8 cellular contexts compared by ENCODE assay signal in the genomic region with DNA sequence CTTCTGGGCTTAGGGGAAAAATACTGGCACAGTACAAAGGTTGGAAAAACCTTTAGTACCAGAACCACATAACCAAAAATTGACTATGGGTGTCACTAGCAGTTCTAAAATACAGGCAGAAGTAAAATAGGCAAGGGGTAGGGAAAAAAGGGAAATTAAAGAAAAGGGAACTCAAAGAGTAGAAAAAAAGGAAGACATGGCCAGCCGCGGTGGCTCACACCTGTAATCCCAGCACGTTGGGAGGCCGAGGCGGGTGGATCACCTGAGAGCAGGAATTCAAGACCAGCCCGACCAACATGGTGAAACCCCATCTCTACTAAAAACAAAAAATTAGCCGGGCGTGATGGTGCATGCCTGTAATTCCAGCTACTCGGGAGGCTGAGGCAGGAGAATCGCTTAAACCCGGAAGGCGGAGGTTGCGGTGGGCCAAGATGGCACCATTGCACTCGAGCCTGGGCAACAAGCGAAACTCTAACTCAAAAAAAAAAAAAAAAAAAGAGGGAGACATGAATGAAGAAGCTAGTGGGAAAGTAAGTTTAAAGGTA. TPM values are rescaled to one million over a fixed set of nuclear protein-coding genes. Genes with fewer than 3 reads are reported as not detected.
A peak's percentile ranks its signal among the peaks of the same experiment; 100 is the strongest.
DNase-seq lines count a peak whose midpoint lies in the region; ATAC-seq, FAIRE-seq and TF ChIP-seq lines count a peak whose summit lies in the region.
"Not testable (repeated sequence)": the region's sequence is repeated elsewhere in the genome, so short reads cannot be mapped to it uniquely, and the experiment has no call there.

No MANE protein-coding gene starts in this region.

- H4K5ac ChIP-seq in H9 (ENCODE audit: insufficient read length, low read depth, low read length), result not testable (repeated sequence)

- H3T11ph ChIP-seq in H9 (ENCODE audit: low read length), result not testable (repeated sequence)

- POLR2A ChIA-PET in A549 (lab: Yijun Ruan, JAX), result interaction anchor here (0.5 to 0.6 kb wide), 4 partner anchors 15 to 98 kb away, joined by 3 to 6 read pairs (median 3); partner anchors contain the start of genes NIT1 and PFDN2
- POLR2A ChIA-PET in OCI-LY7 (lab: Charles Lee), result interaction anchor here (0.7 kb wide), 1 partner anchor 200 kb away, joined by 4 read pairs; no protein-coding TSS in a partner anchor

- peaks cover 38% of the 10 kb centered on the region for H3K79me2 ChIP-seq in H9 (ENCODE audit: insufficient read depth, low read length)
- not testable (repeated sequence) for H3K79me2 ChIP-seq in OCI-LY7 (ENCODE audit: insufficient read depth, low read depth, low read length)

- H3K4ac ChIP-seq in H9 (ENCODE audit: low read depth, low read length), result not testable (repeated sequence)

- H3K18ac ChIP-seq in H9 (ENCODE audit: insufficient read length, low read depth, low read length), result not testable (repeated sequence)

- not testable (repeated sequence) for H4K20me1 ChIP-seq in H9 (ENCODE audit: control insufficient read depth, insufficient read depth, insufficient read length); OCI-LY7 (ENCODE audit: insufficient read depth, low read length)

- DNase-seq in A549 (ENCODE audit: low read depth in 1 of 2, low spot score in 1 of 2); H9; OCI-LY7 (ENCODE audit: low spot score); activated T-cell treated with anti-CD3 and anti-CD28 coated beads, Interleukin-2, amount 50 U/mL, for 4 hours; colonic mucosa; right atrium auricular region (ENCODE audit: low spot score); mesothelial cell of epicardium (ENCODE audit: low spot score in 2 of 2, unreplicated experiment in 2 of 2); gastrocnemius medialis: not testable (repeated sequence)

- H3K4me2 ChIP-seq in A549, result peak overlapping the region; percentile 94
- H3K4me2 ChIP-seq in H9 (ENCODE audit: insufficient read depth, insufficient read length, low read length), result peak overlapping the region; percentile 89
- H3K4me2 ChIP-seq in OCI-LY7 (ENCODE audit: low read length), result peak overlapping the region; percentile 98; the same call in 1 of the 2 replicates

- TF ChIP-seq EP300 in A549 (IDR thresholded peaks at IDR 0.05), result not testable (repeated sequence)

- peak overlapping the region; percentile 87 to 96 for H3K4me3 Mint-ChIP-seq in H9
- peak overlapping the region; percentile 39 for H3K4me3 Mint-ChIP-seq in activated T-cell treated with anti-CD3 and anti-CD28 coated beads, Interleukin-2, amount 50 U/mL, for 4 hours
- peak overlapping the region; percentile 86 for H3K4me3 Mint-ChIP-seq in mesothelial cell of epicardium

- H3K9ac ChIP-seq in H9 (ENCODE audit: extremely low read depth, insufficient read length, low read length), result not testable (repeated sequence)
- H3K9ac ChIP-seq in colonic mucosa (ENCODE audit: low read depth in 2 of 2, low read length in 2 of 2), result peak overlapping the region in 1 of 2 donors; percentile 99

- H3K4me1 Mint-ChIP-seq in H9 (peaks cover 47 to 55% of the 10 kb centered on the region in 2 experiments), mesothelial cell of epicardium (peaks cover 46% of the 10 kb centered on the region)
- H3K4me1 Mint-ChIP-seq in activated T-cell treated with anti-CD3 and anti-CD28 coated beads, Interleukin-2, amount 50 U/mL, for 4 hours (ENCODE audit: low read depth), result peaks cover 34% of the 10 kb centered on the region

- not testable (repeated sequence) for H3K23ac ChIP-seq in H9 (ENCODE audit: insufficient read length, low read depth, low read length)

- not testable (repeated sequence) for H2BK20ac ChIP-seq in H9 (ENCODE audit: low read depth, low read length, poor library complexity, severe bottlenecking)

- WGBS in A549 (ENCODE audit: missing lambda C conversion rate), result 95% methylated on average over 15 of the region's 15 CpGs
- no CpG with 5 or more reads among the region's 15 CpGs for WGBS in H9 (ENCODE audit: extremely low coverage, insufficient read length, low lambda C conversion rate)

- H3K27me3 Mint-ChIP-seq in H9 (ENCODE audit: low read depth); activated T-cell treated with anti-CD3 and anti-CD28 coated beads, Interleukin-2, amount 50 U/mL, for 4 hours (ENCODE audit: low read depth); mesothelial cell of epicardium (ENCODE audit: low read depth): not testable (repeated sequence)

- not testable (repeated sequence) for H4K91ac ChIP-seq in H9 (ENCODE audit: insufficient read length, low read depth, low read length)

- not testable (repeated sequence) for H2AK5ac ChIP-seq in H9 (ENCODE audit: insufficient read length, low read length)

- TF ChIP-seq RAD21 in A549 (conservative IDR thresholded peaks at IDR 0.05 in 1 of 2, IDR thresholded peaks at IDR 0.05 in 1 of 2), result not testable (repeated sequence)

- H3K27me3 ChIP-seq in H9 (ENCODE audit: insufficient read depth, low read length); colonic mucosa; right atrium auricular region: not testable (repeated sequence)
- peaks cover 0 to 33% (median 8%) of the 10 kb centered on the region in 3 donors for H3K27me3 ChIP-seq in gastrocnemius medialis

- intact Hi-C loops in OCI-LY7 (cut with micrococcal nuclease; ENCODE audit: unreplicated experiment); colonic mucosa (cut with DNase I); gastrocnemius medialis (cut with DNase I; ENCODE audit: low total_unique reads): not testable (repeated sequence)

- TF ChIP-seq POLR2A in A549 (IDR thresholded peaks at IDR 0.05; ENCODE audit: low read length); gastrocnemius medialis (IDR thresholded peaks at IDR 0.05): not testable (repeated sequence)

- not testable (repeated sequence) for H3K27ac ChIP-seq in A549; H9 (ENCODE audit: insufficient read length, low read depth, low read length); OCI-LY7 (ENCODE audit: low read depth, low read length, poor library complexity, severe bottlenecking)
- H3K27ac ChIP-seq in colonic mucosa, result peak overlapping the region; percentile 69
- peak overlapping the region; percentile 58 to 82 for H3K27ac ChIP-seq in right atrium auricular region
- H3K27ac ChIP-seq in gastrocnemius medialis, result peak overlapping the region in 3 of 4 donors; percentile 77 to 79 (median 78)

- not testable (repeated sequence) for H2BK12ac ChIP-seq in H9 (ENCODE audit: insufficient read length, low read depth, low read length)

- H3K79me1 ChIP-seq in H9 (ENCODE audit: insufficient read depth, low read depth, low read length, poor library complexity, severe bottlenecking), result not testable (repeated sequence)

- H3K27ac Mint-ChIP-seq in H9, result peak overlapping the region in 2 of 3 experiments; percentile 89 to 97; a peak in 4 of 7 replicates
- peak overlapping the region; percentile 100 for H3K27ac Mint-ChIP-seq in mesothelial cell of epicardium

- CTCF ChIA-PET in A549 (lab: Yijun Ruan, JAX), result interaction anchor here (1.0 to 3.9 kb wide), 8 partner anchors 21 to 80 kb away, joined by 3 to 17 read pairs (median 4); partner anchors contain the start of gene USF1
- CTCF ChIA-PET in OCI-LY7 (lab: Charles Lee; ENCODE audit: unreplicated experiment), result interaction anchor here (0.6 kb wide), 1 partner anchor 1943 kb away, joined by 4 read pairs; the partner anchor contains the start of gene AIM2

- not testable (repeated sequence) for H3K4me3 ChIP-seq in A549; OCI-LY7 (ENCODE audit: low read depth, low read length, poor library complexity, severe bottlenecking); right atrium auricular region
- H3K4me3 ChIP-seq in colonic mucosa (peak overlapping the region; percentile 48), gastrocnemius medialis (peak overlapping the region in 1 of 4 donors; percentile 50)

- H2BK5ac ChIP-seq in H9 (ENCODE audit: insufficient read length, low read length), result not testable (repeated sequence)

- not testable (repeated sequence) for H2AFZ ChIP-seq in H9 (ENCODE audit: low read length); OCI-LY7 (ENCODE audit: low read length)

- peaks cover 60% of the 10 kb centered on the region for H3K4me1 ChIP-seq in A549
- H3K4me1 ChIP-seq in H9 (ENCODE audit: insufficient read depth, low read length), result peaks cover 17% of the 10 kb centered on the region
- H3K4me1 ChIP-seq in OCI-LY7 (ENCODE audit: insufficient read depth, low read length, poor library complexity, severe bottlenecking), result peaks cover 27% of the 10 kb centered on the region
- peaks cover 11% of the 10 kb centered on the region for H3K4me1 ChIP-seq in colonic mucosa
- peaks cover 0 to 28% of the 10 kb centered on the region in 2 donors for H3K4me1 ChIP-seq in right atrium auricular region
- peaks cover 0 to 12% of the 10 kb centered on the region in 2 donors for H3K4me1 ChIP-seq in gastrocnemius medialis

- H2BK120ac ChIP-seq in H9 (ENCODE audit: low read depth, low read length, poor library complexity, severe bottlenecking), result not testable (repeated sequence)

- BruUV-seq in OCI-LY7 (replicated peaks; lab: Mats Ljungman, UMichigan), result not testable (repeated sequence)

- not testable (repeated sequence) for H3K9me2 ChIP-seq in OCI-LY7 (ENCODE audit: insufficient read depth, low read length)

- TF ChIP-seq CTCF in A549 (IDR thresholded peaks at IDR 0.05); H9 (conservative IDR thresholded peaks at IDR 0.05); OCI-LY7 (conservative IDR thresholded peaks at IDR 0.05; ENCODE audit: low read length); colonic mucosa (IDR thresholded peaks at IDR 0.05); right atrium auricular region (IDR thresholded peaks at IDR 0.05); mesothelial cell of epicardium (IDR thresholded peaks at IDR 0.05; ENCODE audit: unreplicated experiment); gastrocnemius medialis (IDR thresholded peaks at IDR 0.05 in 4 of 5, conservative IDR thresholded peaks at IDR 0.05 in 1 of 5): not testable (repeated sequence)

- in situ Hi-C loops in gastrocnemius medialis (cut with MboI; ENCODE audit: low sequenced_read_pairs in 4 of 4), result not testable (repeated sequence)

- not testable (repeated sequence) for H3K9me3 ChIP-seq in A549; H9 (ENCODE audit: control insufficient read depth, low read depth, low read length); OCI-LY7 (ENCODE audit: low read length); colonic mucosa; right atrium auricular region; gastrocnemius medialis

- not testable (repeated sequence) for H4K8ac ChIP-seq in H9 (replicated peaks; ENCODE audit: insufficient read length, low read depth, low read length)

- H3K56ac ChIP-seq in H9 (ENCODE audit: insufficient read length, low read depth, low read length), result not testable (repeated sequence)

- peaks cover 5 to 16% (median 14%) of the 10 kb centered on the region in 3 experiments; a peak in 4 of 7 replicates for H3K36me3 Mint-ChIP-seq in H9 (ENCODE audit: insufficient read depth in 1 of 3, low read depth in 3 of 3)
- not testable (repeated sequence) for H3K36me3 Mint-ChIP-seq in activated T-cell treated with anti-CD3 and anti-CD28 coated beads, Interleukin-2, amount 50 U/mL, for 4 hours (ENCODE audit: insufficient read depth); mesothelial cell of epicardium

- H3K14ac ChIP-seq in H9 (ENCODE audit: insufficient read depth, low read length), result not testable (repeated sequence)

- H3K36me3 ChIP-seq in OCI-LY7 (ENCODE audit: insufficient read depth, low read length); colonic mucosa; right atrium auricular region; gastrocnemius medialis: not testable (repeated sequence)

- not testable (repeated sequence) for FAIRE-seq in A549 (lab: Jason Lieb, UNC)

- not testable (repeated sequence) for ATAC-seq in A549; activated T-cell treated with anti-CD3 and anti-CD28 coated beads, Interleukin-2, amount 50 U/mL, for 4 hours; gastrocnemius medialis

- not testable (repeated sequence) for H3K23me2 ChIP-seq in H9 (ENCODE audit: insufficient read length, low read depth, low read length, poor library complexity, severe bottlenecking)

- not testable (repeated sequence) for H3K9me3 Mint-ChIP-seq in H9; activated T-cell treated with anti-CD3 and anti-CD28 coated beads, Interleukin-2, amount 50 U/mL, for 4 hours; mesothelial cell of epicardium

- H2BK15ac ChIP-seq in H9 (ENCODE audit: low read depth, low read length), result not testable (repeated sequence)

RNA-seq across cellular contexts. Expression of gene F11R, which starts 1.8 kb away (rescaled TPM):
- polyA plus RNA-seq in A549 (2011; rRNA removed), result 62.0 and 71.0 TPM in 2 replicates
- polyA plus RNA-seq in A549 (2012; cell fraction: cytosol; rRNA removed), result 20.9 and 27.4 TPM in 2 replicates
- polyA plus RNA-seq in A549 (2012; cell fraction: nucleus; rRNA removed), result 21.1 and 21.8 TPM in 2 replicates
- 28.3 to 30.3 TPM (median 29.7 TPM) in 3 replicates for polyA plus RNA-seq in A549 (2017; fragmentation: RNase III; extraction: RNeasy Plus Mini Kit Qiagen cat#74134 plus additional on column Dnase treatment)
- polyA minus RNA-seq in A549 (2011; rRNA and poly(A)+ RNA removed), result 93.5 and 114 TPM in 2 replicates
- total RNA-seq in H9 (2021), result 159 and 174 TPM in 2 replicates
- total RNA-seq in OCI-LY7 (2014; rRNA removed; shearing (Covaris generic)), result 11.7 and 13.5 TPM in 2 replicates
- 16.0 and 25.0 TPM in 2 replicates for total RNA-seq in OCI-LY7 (2022)
- total RNA-seq in activated T-cell treated with anti-CD3 and anti-CD28 coated beads, Interleukin-2, amount 50 U/mL, for 4 hours, result 1 to 10 TPM; 3.9 to 7.6 (median 7.3) TPM
- total RNA-seq in colonic mucosa, result 100 to 1,000 TPM; 134 to 179 TPM
- 10 to 100 TPM; 11.2 to 26.2 TPM for total RNA-seq in right atrium auricular region
- 114 to 132 TPM (median 122 TPM) in 3 replicates for total RNA-seq in mesothelial cell of epicardium
- 1 to 10 TPM; 3.1 to 6.0 (median 5.3) TPM for total RNA-seq in gastrocnemius medialis

RNA-seq across cellular contexts. Expression of gene TSTD1, which starts 19.6 kb away (rescaled TPM):
- not detected in 2 replicates for polyA plus RNA-seq in A549 (2011; rRNA removed)
- polyA plus RNA-seq in A549 (2012; cell fraction: cytosol; rRNA removed), result 0.09 and 0.15 TPM in 2 replicates
- 0.65 and 2.0 TPM in 2 replicates for polyA plus RNA-seq in A549 (2012; cell fraction: nucleus; rRNA removed)
- polyA plus RNA-seq in A549 (2017; fragmentation: RNase III; extraction: RNeasy Plus Mini Kit Qiagen cat#74134 plus additional on column Dnase treatment), result 0.17 to 0.21 TPM (median 0.20 TPM) in 3 replicates
- polyA minus RNA-seq in A549 (2011; rRNA and poly(A)+ RNA removed), result 1.2 TPM in 1 of 2 replicates, not detected in the other
- total RNA-seq in H9 (2021), result 73.7 and 77.0 TPM in 2 replicates
- total RNA-seq in OCI-LY7 (2014; rRNA removed; shearing (Covaris generic)), result 164 and 206 TPM in 2 replicates
- 73.4 and 89.2 TPM in 2 replicates for total RNA-seq in OCI-LY7 (2022)
- 10 to 100 TPM; 20.3 to 67.2 (median 25.6) TPM for total RNA-seq in activated T-cell treated with anti-CD3 and anti-CD28 coated beads, Interleukin-2, amount 50 U/mL, for 4 hours
- total RNA-seq in colonic mucosa, result 10 to 100 TPM; 74.7 to 87.8 TPM
- total RNA-seq in right atrium auricular region, result 100 to 1,000 TPM in 1 of 2 donors, 10 to 100 TPM in 1; 95.0 to 118 TPM
- total RNA-seq in mesothelial cell of epicardium, result 53.2 to 60.3 TPM (median 53.7 TPM) in 3 replicates
- 10 to 100 TPM in 3 of 4 donors, 1 to 10 TPM in 1; 8.6 to 52.6 (median 16.8) TPM for total RNA-seq in gastrocnemius medialis

RNA-seq across cellular contexts. Expression of gene USF1, which starts 26.6 kb away (rescaled TPM):
- polyA plus RNA-seq in A549 (2011; rRNA removed), result 35.5 and 43.5 TPM in 2 replicates
- polyA plus RNA-seq in A549 (2012; cell fraction: cytosol; rRNA removed), result 38.1 and 42.1 TPM in 2 replicates
- 126 and 147 TPM in 2 replicates for polyA plus RNA-seq in A549 (2012; cell fraction: nucleus; rRNA removed)
- 49.2 to 60.5 TPM (median 57.4 TPM) in 3 replicates for polyA plus RNA-seq in A549 (2017; fragmentation: RNase III; extraction: RNeasy Plus Mini Kit Qiagen cat#74134 plus additional on column Dnase treatment)
- 108 and 137 TPM in 2 replicates for polyA minus RNA-seq in A549 (2011; rRNA and poly(A)+ RNA removed)
- total RNA-seq in H9 (2021), result 58.6 and 59.2 TPM in 2 replicates
- total RNA-seq in OCI-LY7 (2014; rRNA removed; shearing (Covaris generic)), result 83.1 and 97.5 TPM in 2 replicates
- total RNA-seq in OCI-LY7 (2022), result 57.6 and 60.9 TPM in 2 replicates
- 10 to 100 TPM; 44.3 to 53.0 (median 44.9) TPM for total RNA-seq in activated T-cell treated with anti-CD3 and anti-CD28 coated beads, Interleukin-2, amount 50 U/mL, for 4 hours
- total RNA-seq in colonic mucosa, result 10 to 100 TPM; 63.6 TPM
- 10 to 100 TPM; 21.7 to 25.5 TPM for total RNA-seq in right atrium auricular region
- 66.4 to 68.0 TPM (median 66.6 TPM) in 3 replicates for total RNA-seq in mesothelial cell of epicardium
- 10 to 100 TPM; 41.9 to 55.1 (median 49.1) TPM for total RNA-seq in gastrocnemius medialis

RNA-seq across cellular contexts. Expression of gene ARHGAP30, which starts 50.5 kb away (rescaled TPM):
- polyA plus RNA-seq in A549 (2011; rRNA removed), result 0.06 and 0.08 TPM in 2 replicates
- polyA plus RNA-seq in A549 (2012; cell fraction: cytosol; rRNA removed), result 0.04 and 0.06 TPM in 2 replicates
- 0.37 and 0.89 TPM in 2 replicates for polyA plus RNA-seq in A549 (2012; cell fraction: nucleus; rRNA removed)
- polyA plus RNA-seq in A549 (2017; fragmentation: RNase III; extraction: RNeasy Plus Mini Kit Qiagen cat#74134 plus additional on column Dnase treatment), result 0.09 to 0.13 TPM (median 0.13 TPM) in 3 replicates
- 0.05 TPM in 1 of 2 replicates, not detected in the other for polyA minus RNA-seq in A549 (2011; rRNA and poly(A)+ RNA removed)
- total RNA-seq in H9 (2021), result 0.13 TPM in 2 replicates
- 56.2 and 62.9 TPM in 2 replicates for total RNA-seq in OCI-LY7 (2014; rRNA removed; shearing (Covaris generic))
- 86.7 and 101 TPM in 2 replicates for total RNA-seq in OCI-LY7 (2022)
- total RNA-seq in activated T-cell treated with anti-CD3 and anti-CD28 coated beads, Interleukin-2, amount 50 U/mL, for 4 hours, result 100 to 1,000 TPM; 103 to 128 (median 106) TPM
- total RNA-seq in colonic mucosa, result 1 to 10 TPM; 3.5 to 5.3 TPM
- total RNA-seq in right atrium auricular region, result 1 to 10 TPM; 1.4 to 4.6 TPM
- 1.4 to 1.9 TPM (median 1.6 TPM) in 3 replicates for total RNA-seq in mesothelial cell of epicardium
- total RNA-seq in gastrocnemius medialis, result 1 to 10 TPM in 2 of 4 donors, under 1 TPM in 2; 0.61 to 1.6 (median 1.0) TPM

Comparison
In these comparisons a context has a peak if more than half of its experiments do, and no peak if none do; other contexts are left out.
1. H3K4me3 Mint-ChIP-seq: peak in every context shown above with its lines; median percentile 92 in H9; 86 in mesothelial cell of epicardium; 39 in activated T-cell treated with anti-CD3 and anti-CD28 coated beads, Interleukin-2, amount 50 U/mL, for 4 hours.